ENCODE assay signal across 8 cellular contexts in genomic region chr1:144460686-144461085, GRCh38. TPM values are rescaled to one million over a fixed set of nuclear protein-coding genes. Genes with fewer than 3 reads are reported as not detected.
DNase-seq lines count a peak whose midpoint lies in the region; ATAC-seq, FAIRE-seq and TF ChIP-seq lines count a peak whose summit lies in the region.
"Not testable (repeated sequence)": the region's sequence is repeated elsewhere in the genome, so short reads cannot be mapped to it uniquely, and the experiment has no call there.

No MANE protein-coding gene starts in this region.

- H3K27ac ChIP-seq in SK-N-SH (ENCODE audit: low read depth in 2 of 2, low read length in 1 of 2) = peak overlapping the region in 1 of 2 experiments; percentile 24; a peak in 1 of 4 replicates
- not testable (repeated sequence) for H3K27ac ChIP-seq in endothelial cell of umbilical vein (ENCODE audit: insufficient read depth, low read depth, low read length)
- H3K27ac ChIP-seq in psoas muscle = peak overlapping the region; percentile 60
- peak overlapping the region in 2 of 4 donors; percentile 80 to 83 for H3K27ac ChIP-seq in upper lobe of left lung

- not testable (repeated sequence) for H3K36me3 Mint-ChIP-seq in activated naive CD4-positive, alpha-beta T cell treated with anti-CD3 and anti-CD28 coated beads for 36 hours (ENCODE audit: low read depth)

- POLR2A ChIA-PET in SK-N-SH (lab: Yijun Ruan, JAX); endothelial cell of umbilical vein (lab: Charles Lee): not testable (repeated sequence)

- CTCF ChIA-PET in SK-N-SH (lab: Yijun Ruan, JAX); activated naive CD4-positive, alpha-beta T cell treated with anti-CD3 and anti-CD28 coated beads for 36 hours (lab: Charles Lee); endothelial cell of umbilical vein (lab: Charles Lee): not testable (repeated sequence)

- H3K4me3 Mint-ChIP-seq in activated naive CD4-positive, alpha-beta T cell treated with anti-CD3 and anti-CD28 coated beads for 36 hours = peak overlapping the region; percentile 98

- not testable (repeated sequence) for BruUV-seq in endothelial cell of umbilical vein (replicated peaks; lab: Mats Ljungman, UMichigan)

- H3K9me3 ChIP-seq in SK-N-SH; endothelial cell of umbilical vein (replicated peaks; ENCODE audit: control insufficient read depth, insufficient read depth, low read length); psoas muscle; upper lobe of left lung: not testable (repeated sequence)

- TF ChIP-seq POLR2A in endothelial cell of umbilical vein (IDR thresholded peaks at IDR 0.05; ENCODE audit: low read depth, low read length); upper lobe of left lung (IDR thresholded peaks at IDR 0.05): not testable (repeated sequence)

- H3K27me3 Mint-ChIP-seq in activated naive CD4-positive, alpha-beta T cell treated with anti-CD3 and anti-CD28 coated beads for 36 hours (ENCODE audit: low read depth) = not testable (repeated sequence)

- H3K4me1 Mint-ChIP-seq in activated naive CD4-positive, alpha-beta T cell treated with anti-CD3 and anti-CD28 coated beads for 36 hours (ENCODE audit: low read depth) = not testable (repeated sequence)

- intact Hi-C loops in activated naive CD4-positive, alpha-beta T cell treated with anti-CD3 and anti-CD28 coated beads for 36 hours (cut with micrococcal nuclease); endothelial cell of umbilical vein (cut with micrococcal nuclease); psoas muscle (cut with DNase I): not testable (repeated sequence)

- peak overlapping the region; percentile 54; the same call in 1 of the 2 replicates for H3K9ac ChIP-seq in SK-N-SH
- not testable (repeated sequence) for H3K9ac ChIP-seq in endothelial cell of umbilical vein (replicated peaks; ENCODE audit: extremely low read depth, insufficient read depth, low read length)

- H4K20me1 ChIP-seq in SK-N-SH (ENCODE audit: insufficient read depth); endothelial cell of umbilical vein (replicated peaks; ENCODE audit: control insufficient read depth, extremely low read depth, insufficient read depth, low read length): not testable (repeated sequence)

- not testable (repeated sequence) for H3K9me1 ChIP-seq in endothelial cell of umbilical vein (replicated peaks; ENCODE audit: control insufficient read depth, extremely low read depth, insufficient read depth, low read length)

- peak overlapping the region; percentile 52; the same call in 1 of the 2 replicates for H3K4me2 ChIP-seq in SK-N-SH
- H3K4me2 ChIP-seq in endothelial cell of umbilical vein (ENCODE audit: insufficient read depth, low read length) = not testable (repeated sequence)

- FAIRE-seq in endothelial cell of umbilical vein (lab: Jason Lieb, UNC) = peak; percentile 79

- ATAC-seq in HG03175 (IDR thresholded peaks at IDR 0.05; ENCODE audit: unreplicated experiment) (peak; percentile 46), left lobe of liver (peak; percentile 74), psoas muscle (peak; percentile 59 to 70 (median 68)), upper lobe of left lung (ENCODE audit: low FRiP score in 2 of 2) (peak in 1 of 2 donors; percentile 82)

- peaks cover 21% of the 10 kb centered on the region for H3K79me2 ChIP-seq in SK-N-SH (ENCODE audit: insufficient read depth)
- H3K79me2 ChIP-seq in endothelial cell of umbilical vein (ENCODE audit: control insufficient read depth, insufficient read depth, low read length) = not testable (repeated sequence)

- TF ChIP-seq EP300 in SK-N-SH (IDR thresholded peaks at IDR 0.05; ENCODE audit: borderline replicate concordance in 1 of 2, low read depth in 1 of 2, low read length in 1 of 2); upper lobe of left lung (IDR thresholded peaks at IDR 0.05): not testable (repeated sequence)

- H3K36me3 ChIP-seq in SK-N-SH (replicated peaks in 1 of 2; ENCODE audit: control insufficient read depth in 1 of 2, insufficient read depth in 2 of 2, low read length in 1 of 2); endothelial cell of umbilical vein (ENCODE audit: control insufficient read depth in 2 of 2, extremely low read depth in 1 of 2, insufficient read depth in 2 of 2, low read length in 2 of 2); psoas muscle (ENCODE audit: insufficient read depth in 1 of 2, low read depth in 1 of 2); upper lobe of left lung: not testable (repeated sequence)

- dilution Hi-C loops in endothelial cell of umbilical vein (cut with MboI; ENCODE audit: extremely low pct_ligation_motif_present, low sequenced_read_pairs) = not testable (repeated sequence)

- TF ChIP-seq CTCF in GM12875 (IDR thresholded peaks at IDR 0.05; ENCODE audit: borderline replicate concordance, insufficient read depth, low read depth, low read length); SK-N-SH (IDR thresholded peaks at IDR 0.05); endothelial cell of umbilical vein (IDR thresholded peaks at IDR 0.05; ENCODE audit: extremely low read depth in 1 of 2, insufficient read depth in 1 of 2, low read depth in 1 of 2, low read length in 2 of 2); psoas muscle (IDR thresholded peaks at IDR 0.05); upper lobe of left lung (IDR thresholded peaks at IDR 0.05): not testable (repeated sequence)

- not testable (repeated sequence) for TF ChIP-seq RAD21 in SK-N-SH (IDR thresholded peaks at IDR 0.05; ENCODE audit: low read length)

- H2AFZ ChIP-seq in SK-N-SH (ENCODE audit: low read depth) = peak overlapping the region; percentile 78; the same call in 1 of the 2 replicates
- H2AFZ ChIP-seq in endothelial cell of umbilical vein (ENCODE audit: low read depth, low read length) = not testable (repeated sequence)

- not testable (repeated sequence) for H3K27ac Mint-ChIP-seq in activated naive CD4-positive, alpha-beta T cell treated with anti-CD3 and anti-CD28 coated beads for 36 hours

- not testable (repeated sequence) for H3F3A ChIP-seq in SK-N-SH (replicated peaks; ENCODE audit: insufficient read depth)

- not testable (repeated sequence) for H3K9me3 Mint-ChIP-seq in activated naive CD4-positive, alpha-beta T cell treated with anti-CD3 and anti-CD28 coated beads for 36 hours

- not testable (repeated sequence) for DNase-seq in SK-N-SH; endothelial cell of umbilical vein (ENCODE audit: low read depth, low spot score); left lobe of liver (ENCODE audit: low spot score); psoas muscle; upper lobe of left lung
- peak; percentile 62 for DNase-seq in activated naive CD4-positive, alpha-beta T cell treated with anti-CD3 and anti-CD28 coated beads for 36 hours

- WGBS in SK-N-SH (ENCODE audit: low lambda C conversion rate) = 0% methylated on average over 5 of the region's 15 CpGs
- WGBS in psoas muscle, 3 donors = 0% methylated on average over 5 to 7 of the region's 15 CpGs
- WGBS in upper lobe of left lung, 2 donors = 0% methylated on average over 1 of the region's 15 CpGs; no CpG with 5 or more reads in 1 of the 2 donors

- not testable (repeated sequence) for H3K27me3 ChIP-seq in SK-N-SH (ENCODE audit: insufficient read depth); endothelial cell of umbilical vein (ENCODE audit: control insufficient read depth in 2 of 2, insufficient read depth in 2 of 2, low read length in 2 of 2); psoas muscle (ENCODE audit: insufficient read depth in 3 of 3, low read length in 2 of 3); upper lobe of left lung

- not testable (repeated sequence) for H3K9me2 ChIP-seq in SK-N-SH

- peak overlapping the region; percentile 58 for H3K4me3 ChIP-seq in GM12875 (ENCODE audit: low read depth, low read length)
- H3K4me3 ChIP-seq in SK-N-SH (ENCODE audit: low read depth in 2 of 2, low read length in 1 of 2) = peak overlapping the region; percentile 58 to 67
- H3K4me3 ChIP-seq in endothelial cell of umbilical vein (replicated peaks in 1 of 3; ENCODE audit: insufficient read depth in 1 of 3, low read depth in 1 of 3, low read length in 3 of 3) = peak overlapping the region in 2 of 3 experiments; percentile 33 to 57
- H3K4me3 ChIP-seq in psoas muscle = peak overlapping the region; percentile 74
- peak overlapping the region in 3 of 4 donors; percentile 52 to 68 (median 67) for H3K4me3 ChIP-seq in upper lobe of left lung

- not testable (repeated sequence) for H3K4me1 ChIP-seq in SK-N-SH (ENCODE audit: control insufficient read depth in 1 of 2, insufficient read depth in 2 of 2, low read depth in 1 of 2, low read length in 1 of 2); endothelial cell of umbilical vein (ENCODE audit: control insufficient read depth, extremely low read depth, insufficient read depth, low read length); psoas muscle; upper lobe of left lung

TF ChIP-seq in SK-N-SH, 30 proteins besides CTCF, POLR2A, EP300 and RAD21:
- peak; percentile 26; the same call in 1 of the 2 replicates for TF ChIP-seq GABPA (IDR thresholded peaks at IDR 0.05; ENCODE audit: low read depth)

RNA-seq across cellular contexts. Expression of gene NBPF15, which starts 0.8 kb away (rescaled TPM):
- polyA plus RNA-seq in SK-N-SH (2012; rRNA removed) (47.5 and 63.9 TPM in 2 replicates), endothelial cell of umbilical vein (32.9 and 35.5 TPM in 2 replicates), psoas muscle (1 to 10 TPM; 2.5 to 4.7 (median 2.8) TPM)
- 26.3 and 27.8 TPM in 2 replicates for polyA plus RNA-seq in SK-N-SH (2012; cell fraction: cytosol; rRNA removed)
- polyA plus RNA-seq in SK-N-SH (2012; cell fraction: nucleus; rRNA removed) = 161 and 279 TPM in 2 replicates
- 10 to 100 TPM; 47.0 to 48.4 TPM for total RNA-seq in activated naive CD4-positive, alpha-beta T cell treated with anti-CD3 and anti-CD28 coated beads for 36 hours
- total RNA-seq in endothelial cell of umbilical vein (66.5 and 66.8 TPM in 2 replicates), left lobe of liver (40.1 TPM), psoas muscle (1 to 10 TPM; 4.2 to 7.3 (median 5.1) TPM), upper lobe of left lung (10 to 100 TPM; 21.1 to 63.9 (median 34.4) TPM)
- 16.0 and 19.6 TPM in 2 replicates for polyA plus RNA-seq in endothelial cell of umbilical vein (2011; cell fraction: cytosol; rRNA removed)
- polyA plus RNA-seq in endothelial cell of umbilical vein (2011; cell fraction: nucleus; rRNA removed) = 189 and 241 TPM in 2 replicates
- polyA plus RNA-seq in endothelial cell of umbilical vein (2012) = 34.4 and 35.8 TPM in 2 replicates
- 70.1 and 78.5 TPM in 2 replicates for polyA minus RNA-seq in endothelial cell of umbilical vein
- polyA minus RNA-seq in endothelial cell of umbilical vein (2011; cell fraction: cytosol; rRNA and poly(A)+ RNA removed) = 16.5 TPM
- 80.2 and 104 TPM in 2 replicates for polyA minus RNA-seq in endothelial cell of umbilical vein (2011; cell fraction: nucleus; rRNA and poly(A)+ RNA removed)
